In genomic region chr5:118144540-118144939, GRCh38 we compare ENCODE assay signal across 20 cellular contexts.
DNase-seq lines count a peak whose midpoint lies in the region; ATAC-seq lines count a peak whose summit lies in the region.
"Had no signal": no experiment of that assay in that cellular context is flagged by ENCODE, and none has a peak within 500 bp of the region (broad histone marks: within the 10 kb centered on the region; RNA-seq: fewer than 3 reads in every experiment).

No MANE protein-coding gene starts in this region.

- H3K9me3 ChIP-seq in T-helper 17 cell (ENCODE audit: control insufficient read depth, low read length, poor library complexity, severe bottlenecking), result no peaks in the 10 kb centered on the region
- H3K9me3 ChIP-seq: BE2C, Caco-2 had no signal

- no peak overlapping the region for H3K27ac ChIP-seq in mesendoderm (ENCODE audit: low read depth, low read length)

- no peaks in the 10 kb centered on the region for H3K79me2 ChIP-seq in mesendoderm (ENCODE audit: control insufficient read depth, insufficient read depth, low read length)

- H3K4me2 ChIP-seq in mesendoderm (ENCODE audit: low read length), result no peak overlapping the region
- H3K4me2 ChIP-seq: GM23338 had no signal

- H3K4me3 Mint-ChIP-seq in T-helper 17 cell, result no peak overlapping the region
- H3K4me3 Mint-ChIP-seq: CD4-positive, CD25-positive, alpha-beta regulatory T cell; CD8-positive, alpha-beta memory T cell; GM23338; HFFc6 had no signal

- H2BK5ac ChIP-seq in mesendoderm (ENCODE audit: low read length), result no peak overlapping the region

- no peak overlapping the region for H3K27ac Mint-ChIP-seq in T-helper 17 cell
- H3K27ac Mint-ChIP-seq: CD4-positive, CD25-positive, alpha-beta regulatory T cell; CD8-positive, alpha-beta memory T cell; GM23338; HFFc6 had no signal

- no peak overlapping the region for H3K18ac ChIP-seq in mesendoderm (ENCODE audit: low read length)

- no peak overlapping the region for H3K4ac ChIP-seq in mesendoderm (ENCODE audit: low read depth, low read length)

- DNase-seq in D341Med (ENCODE audit: low spot score) (peak; percentile 20), NCI-H524 (lab: John Stamatoyannopoulos, UW) (peak; percentile 42 to 65), NCI-H82 treated with DMSO at 0.1 percent for 48 hours (lab: John Stamatoyannopoulos, UW; ENCODE audit: unreplicated experiment) (peak; percentile 84), mesendoderm (peak; percentile 62), T-helper 17 cell (no peak), NCI-H1930 (lab: John Stamatoyannopoulos, UW) (no peak), ecto neural progenitor cell (ENCODE audit: low spot score) (no peak)
- DNase-seq: ACHN; BE2C; C1 segment of cervical spinal cord; Caco-2; CD4-positive, CD25-positive, alpha-beta regulatory T cell; CD8-positive, alpha-beta memory T cell; GDM1; HFFc6; IMR-90 had no signal

- H3K23ac ChIP-seq in mesendoderm (ENCODE audit: low read length), result no peak overlapping the region

- H3K27me3 ChIP-seq in mesendoderm (ENCODE audit: insufficient read depth, low read length, poor library complexity), result no peaks in the 10 kb centered on the region
- H3K27me3 ChIP-seq: BE2C had no signal

- H3K27me3 Mint-ChIP-seq in T-helper 17 cell, result no peaks in the 10 kb centered on the region
- H3K27me3 Mint-ChIP-seq: CD4-positive, CD25-positive, alpha-beta regulatory T cell; CD8-positive, alpha-beta memory T cell had no signal

- H3K4me1 ChIP-seq in mesendoderm (ENCODE audit: control insufficient read depth, low read depth, low read length), result no peaks in the 10 kb centered on the region
- H3K4me1 ChIP-seq: BE2C had no signal

- H4K8ac ChIP-seq in mesendoderm (ENCODE audit: low read depth, low read length), result no peak overlapping the region

- no peak overlapping the region for H3K4me3 ChIP-seq in mesendoderm (ENCODE audit: low read length)
- H3K4me3 ChIP-seq: GM23338, K562 had no signal

- no peak overlapping the region for H2BK120ac ChIP-seq in mesendoderm (ENCODE audit: low read depth, low read length)

- H3K79me1 ChIP-seq in mesendoderm (ENCODE audit: low read length), result no peaks in the 10 kb centered on the region

- no peaks in the 10 kb centered on the region for H3K4me1 Mint-ChIP-seq in T-helper 17 cell
- H3K4me1 Mint-ChIP-seq: CD4-positive, CD25-positive, alpha-beta regulatory T cell; CD8-positive, alpha-beta memory T cell; GM23338 had no signal

- WGBS in mesendoderm (ENCODE audit: extremely low coverage, insufficient coverage, low lambda C conversion rate), result no CpG with 5 or more reads among the region's 2 CpGs

- H2BK15ac ChIP-seq in mesendoderm (replicated peaks; ENCODE audit: low read depth), result no peak overlapping the region

- H3K36me3 Mint-ChIP-seq in T-helper 17 cell (ENCODE audit: low read depth), result no peaks in the 10 kb centered on the region
- H3K36me3 Mint-ChIP-seq: CD8-positive, alpha-beta memory T cell had no signal

- H3K9ac ChIP-seq in mesendoderm (ENCODE audit: low read length), result no peak overlapping the region

- no peak overlapping the region for H3K56ac ChIP-seq in mesendoderm (ENCODE audit: low read length)

- no peaks in the 10 kb centered on the region for H3K36me3 ChIP-seq in mesendoderm (ENCODE audit: control insufficient read depth, insufficient read depth, low read length)
- H3K36me3 ChIP-seq: BE2C had no signal

- no peak overlapping the region for H4K5ac ChIP-seq in mesendoderm (ENCODE audit: low read length)

- ATAC-seq in T-helper 17 cell, result no peak
- no peak for ATAC-seq in GM21529 (IDR thresholded peaks at IDR 0.05; ENCODE audit: unreplicated experiment)
- ATAC-seq: GM23338, HCT116, K562 had no signal

- H2AK5ac ChIP-seq in mesendoderm (ENCODE audit: low read length), result no peak overlapping the region

Comparison
In these comparisons a context has a peak if more than half of its experiments do, and no peak if none do; other contexts are left out.
1. DNase-seq: peak in D341Med (single experiment), NCI-H524 (2 of 2), NCI-H82 treated with DMSO at 0.1 percent for 48 hours (single experiment) and mesendoderm (single experiment); none in T-helper 17 cell (0 of 3), NCI-H1930 (0 of 2) and ecto neural progenitor cell (single experiment).